Comparison of ENCODE assay signal across 1 cellular context in genomic region chr1:33182896-33183295, GRCh38.
TF ChIP-seq lines count a peak whose summit lies in the region.

No MANE protein-coding gene starts in this region.

TF ChIP-seq in H1, 55 proteins besides CTCF, POLR2A, EP300 and RAD21:
- no peak for TF ChIP-seq ATF2 (IDR thresholded peaks at IDR 0.05; ENCODE audit: low read length)
- TF ChIP-seq SP1 (IDR thresholded peaks at IDR 0.05; ENCODE audit: low read depth, low read length) = no peak
